ENCODE assay signal across 13 cellular contexts in genomic region chr13:110327036-110327790, GRCh38. TPM values are rescaled to one million over a fixed set of nuclear protein-coding genes. Genes with fewer than 3 reads are reported as not detected.
A peak's percentile ranks its signal among the peaks of the same experiment; 100 is the strongest.
DNase-seq lines count a peak whose midpoint lies in the region; ATAC-seq and TF ChIP-seq lines count a peak whose summit lies in the region.
"Had no signal": no experiment of that assay in that cellular context is flagged by ENCODE, and none has a peak within 500 bp of the region (broad histone marks: within the 10 kb centered on the region; RNA-seq: fewer than 3 reads in every experiment).

No MANE protein-coding gene starts in this region.

- no peaks in the 10 kb centered on the region for H3K9me3 Mint-ChIP-seq in glutamatergic neuron (ENCODE audit: unreplicated experiment)
- H3K9me3 Mint-ChIP-seq: activated naive CD4-positive, alpha-beta T cell treated with anti-CD3 and anti-CD28 coated beads for 36 hours; CD4-positive, alpha-beta memory T cell; effector memory CD8-positive, alpha-beta T cell had no signal

- peaks cover 7% of the 10 kb centered on the region for H3K79me2 ChIP-seq in trophoblast cell (ENCODE audit: control insufficient read depth, insufficient read depth, low read length, poor library complexity)
- H3K79me2 ChIP-seq in MM.1S (ENCODE audit: low read length), result no peaks in the 10 kb centered on the region

- H3K4ac ChIP-seq in trophoblast cell (ENCODE audit: low read depth, low read length), result no peak overlapping the region

- no peak overlapping the region for H2BK120ac ChIP-seq in trophoblast cell (ENCODE audit: insufficient read depth, low read length, poor library complexity)

- H4K12ac ChIP-seq in trophoblast cell (ENCODE audit: low read depth, low read length), result no peak overlapping the region

- H3K27me3 Mint-ChIP-seq in glutamatergic neuron (ENCODE audit: unreplicated experiment), result peaks cover 6% of the 10 kb centered on the region

- ATAC-seq in HG03378 (IDR thresholded peaks at IDR 0.05; ENCODE audit: unreplicated experiment), result no peak
- ATAC-seq in HG03520 (IDR thresholded peaks at IDR 0.05; ENCODE audit: unreplicated experiment), result no peak
- ATAC-seq: effector memory CD8-positive, alpha-beta T cell had no signal

- CTCF ChIA-PET in RWPE1 (lab: Yijun Ruan, JAX), result interaction anchor here (0.6 kb wide), 1 partner anchor 41 kb away, joined by 3 read pairs; no protein-coding TSS in a partner anchor

- no peak overlapping the region for H3K4me2 ChIP-seq in trophoblast cell (ENCODE audit: low read length)
- H3K4me2 ChIP-seq in MM.1S (ENCODE audit: low read depth, low read length), result no peak overlapping the region

- H3K79me1 ChIP-seq in trophoblast cell (ENCODE audit: low read length), result peaks cover 2% of the 10 kb centered on the region

- H3K4me3 Mint-ChIP-seq in glutamatergic neuron (ENCODE audit: unreplicated experiment), result peak overlapping the region; percentile 27
- H3K4me3 Mint-ChIP-seq: activated naive CD4-positive, alpha-beta T cell treated with anti-CD3 and anti-CD28 coated beads for 36 hours; CD4-positive, alpha-beta memory T cell; effector memory CD8-positive, alpha-beta T cell had no signal

- H3K36me3 ChIP-seq in trophoblast cell (ENCODE audit: control insufficient read depth in 1 of 2, insufficient read depth in 2 of 2, low read length in 2 of 2) (peaks cover 36 to 40% of the 10 kb centered on the region in 2 experiments), MM.1S (replicated peaks; ENCODE audit: insufficient read depth, low read length) (no peaks in the 10 kb centered on the region)

- H3K18ac ChIP-seq in trophoblast cell (ENCODE audit: low read length), result peak overlapping the region; percentile 37

- DNase-seq in EH (ENCODE audit: low read depth), result peak; percentile 84
- no peak for DNase-seq in RWPE1 (ENCODE audit: low spot score)
- no peak for DNase-seq in glutamatergic neuron
- DNase-seq in trophoblast cell, result no peak
- no peak for DNase-seq in MM.1S
- no peak for DNase-seq in hepatic stellate cell (ENCODE audit: low spot score)
- DNase-seq: activated CD4-positive, alpha-beta T cell treated with anti-CD3 and anti-CD28 coated beads, Interleukin-2, amount 50 U/mL, for 1 hour; activated naive CD4-positive, alpha-beta T cell treated with anti-CD3 and anti-CD28 coated beads for 36 hours; CD4-positive, alpha-beta memory T cell; effector memory CD8-positive, alpha-beta T cell; kidney had no signal

- no peaks in the 10 kb centered on the region for H3K36me3 Mint-ChIP-seq in glutamatergic neuron (ENCODE audit: unreplicated experiment)
- H3K36me3 Mint-ChIP-seq: CD4-positive, alpha-beta memory T cell had no signal

- no peak overlapping the region for H4K91ac ChIP-seq in trophoblast cell (ENCODE audit: low read depth, low read length)

- H4K8ac ChIP-seq in trophoblast cell (ENCODE audit: low read depth, low read length), result no peak overlapping the region

- TF ChIP-seq CTCF in RWPE1 (conservative IDR thresholded peaks at IDR 0.05; ENCODE audit: low read depth) (no peak), glutamatergic neuron (IDR thresholded peaks at IDR 0.05; ENCODE audit: partially characterized antibody, unreplicated experiment) (no peak), MM.1S (IDR thresholded peaks at IDR 0.05; ENCODE audit: low read length) (no peak)

- H3K9ac ChIP-seq in trophoblast cell (ENCODE audit: low read length), result no peak overlapping the region
- H3K9ac ChIP-seq in MM.1S (ENCODE audit: low read length), result no peak overlapping the region

- peaks cover 18% of the 10 kb centered on the region for H3K4me1 Mint-ChIP-seq in glutamatergic neuron (ENCODE audit: low read depth, unreplicated experiment)
- H3K4me1 Mint-ChIP-seq: CD4-positive, alpha-beta memory T cell had no signal

- no peak overlapping the region for H3K23ac ChIP-seq in trophoblast cell (ENCODE audit: low read length)

- POLR2A ChIA-PET in RWPE1 (lab: Yijun Ruan, JAX; ENCODE audit: low non-redundant PET), result no interaction called here

- H2AFZ ChIP-seq in trophoblast cell (ENCODE audit: insufficient read depth, low read length, poor library complexity) (no peak overlapping the region), MM.1S (ENCODE audit: low read length) (no peak overlapping the region)

- H3K27me3 ChIP-seq in trophoblast cell (ENCODE audit: insufficient read depth, low read length), result no peaks in the 10 kb centered on the region
- H3K27me3 ChIP-seq in MM.1S (replicated peaks; ENCODE audit: insufficient read depth, low read length), result no peaks in the 10 kb centered on the region

- H4K20me1 ChIP-seq in MM.1S (ENCODE audit: insufficient read depth, low read length), result no peaks in the 10 kb centered on the region

- H3F3A ChIP-seq in MM.1S (ENCODE audit: insufficient read depth, low read length), result no peaks in the 10 kb centered on the region

- H3K14ac ChIP-seq in trophoblast cell (ENCODE audit: low read length), result no peak overlapping the region

- peaks cover 2% of the 10 kb centered on the region for H3K9me3 ChIP-seq in trophoblast cell (ENCODE audit: insufficient read depth, low read depth, low read length)
- no peaks in the 10 kb centered on the region for H3K9me3 ChIP-seq in MM.1S (replicated peaks; ENCODE audit: insufficient read depth, low read length)

- peak overlapping the region; percentile 15 for H2BK12ac ChIP-seq in trophoblast cell (ENCODE audit: low read length)

- H3K4me3 ChIP-seq in trophoblast cell (ENCODE audit: low read depth, low read length), result no peak overlapping the region
- no peak overlapping the region for H3K4me3 ChIP-seq in MM.1S (ENCODE audit: low read length)

- peak overlapping the region; percentile 65 for H3K27ac Mint-ChIP-seq in glutamatergic neuron (ENCODE audit: unreplicated experiment)
- H3K27ac Mint-ChIP-seq: activated naive CD4-positive, alpha-beta T cell treated with anti-CD3 and anti-CD28 coated beads for 36 hours; CD4-positive, alpha-beta memory T cell; effector memory CD8-positive, alpha-beta T cell had no signal

- no peak overlapping the region for H2BK5ac ChIP-seq in trophoblast cell (ENCODE audit: low read depth, low read length, poor library complexity)

- H3K27ac ChIP-seq in RWPE1 (peak overlapping the region; percentile 6; the same call in 1 of the 2 replicates), trophoblast cell (ENCODE audit: low read depth, low read length) (no peak overlapping the region), MM.1S (ENCODE audit: low read length) (no peak overlapping the region)

- no peaks in the 10 kb centered on the region for H3K9me2 ChIP-seq in MM.1S (replicated peaks; ENCODE audit: insufficient read depth, low read length)

- peaks cover 14 to 41% of the 10 kb centered on the region in 2 experiments for H3K4me1 ChIP-seq in trophoblast cell (ENCODE audit: control insufficient read depth in 1 of 2, insufficient read depth in 2 of 2, low read length in 2 of 2)
- no peaks in the 10 kb centered on the region for H3K4me1 ChIP-seq in MM.1S (ENCODE audit: low read length)

- WGBS in trophoblast cell (ENCODE audit: extremely low coverage, insufficient coverage, insufficient read length), result no CpG with 5 or more reads among the region's 8 CpGs

- H2AK5ac ChIP-seq in trophoblast cell (ENCODE audit: low read length), result no peak overlapping the region

RNA-seq across cellular contexts. Expression of gene COL4A2, which starts 20.1 kb away (rescaled TPM):
- total RNA-seq in glutamatergic neuron (ENCODE audit: unreplicated experiment), result 60.9 TPM
- 769 and 825 TPM in 2 replicates for polyA plus RNA-seq in trophoblast cell (2013)
- total RNA-seq: activated naive CD4-positive, alpha-beta T cell treated with anti-CD3 and anti-CD28 coated beads for 36 hours; CD4-positive, alpha-beta memory T cell had no signal
- polyA plus RNA-seq: CD4-positive, alpha-beta memory T cell had no signal

RNA-seq across cellular contexts. Expression of gene COL4A1, which starts 20.3 kb away (rescaled TPM):
- 14.6 TPM for total RNA-seq in glutamatergic neuron (ENCODE audit: unreplicated experiment)
- polyA plus RNA-seq in trophoblast cell (2013), result 445 and 497 TPM in 2 replicates
- total RNA-seq: CD4-positive, alpha-beta memory T cell had no signal
- polyA plus RNA-seq: CD4-positive, alpha-beta memory T cell had no signal
